1 cellular context compared by ENCODE assay signal in genomic region chr1:26900001-26900814, GRCh38.
TF ChIP-seq lines count a peak whose summit lies in the region.

TSS of gene GPATCH3 (minus strand) at chr1:26900467. CDS start at chr1:26900442, 25 bp downstream.

TF ChIP-seq in HepG2, 621 proteins besides CTCF, POLR2A, EP300 and RAD21 (continued from another document and continues in another):
- no peak for TF ChIP-seq DZIP1 (CRISPR knock-in tag; IDR thresholded peaks at IDR 0.05)
- no peak for TF ChIP-seq PAF1 (CRISPR knock-in tag; IDR thresholded peaks at IDR 0.05)
- no peak for TF ChIP-seq ZNF549 (CRISPR knock-in tag; IDR thresholded peaks at IDR 0.05)
- no peak for TF ChIP-seq ZNF18 (CRISPR knock-in tag; IDR thresholded peaks at IDR 0.05; ENCODE audit: insufficient replicate concordance)
- TF ChIP-seq NFYB (CRISPR knock-in tag; IDR thresholded peaks at IDR 0.05) = 0 out of 2 replicates have a peak, but pooled peaks have one; percentile 11
- no peak for TF ChIP-seq HNRNPUL1 (IDR thresholded peaks at IDR 0.05; ENCODE audit: low read depth, low read length)
- no peak for TF ChIP-seq GABPA (IDR thresholded peaks at IDR 0.05; ENCODE audit: low read depth, low read length)
- TF ChIP-seq GABPA (CRISPR knock-in tag; IDR thresholded peaks at IDR 0.05; ENCODE audit: low read depth) = peak; percentile 63
- peak; percentile 57; the same call in 1 of the 2 replicates for TF ChIP-seq ZNF768 (CRISPR knock-in tag; IDR thresholded peaks at IDR 0.05)
- no peak for TF ChIP-seq RFX5 (IDR thresholded peaks at IDR 0.05; ENCODE audit: low read depth, low read length)
- TF ChIP-seq NFKBIZ (CRISPR knock-in tag; IDR thresholded peaks at IDR 0.05) = 0 out of 2 replicates have a peak, but pooled peaks have one; percentile 76
- peak; percentile 58 for TF ChIP-seq POGZ (CRISPR knock-in tag; IDR thresholded peaks at IDR 0.05)
- no peak for TF ChIP-seq ZNF280D (CRISPR knock-in tag; IDR thresholded peaks at IDR 0.05)
- no peak for TF ChIP-seq ZNF547 (CRISPR knock-in tag; IDR thresholded peaks at IDR 0.05)
- no peak for TF ChIP-seq RNF219 (CRISPR knock-in tag; IDR thresholded peaks at IDR 0.05)
- peak; percentile 38; the same call in 1 of the 2 replicates for TF ChIP-seq PAXIP1 (CRISPR knock-in tag; conservative IDR thresholded peaks at IDR 0.05)
- peak; percentile 74; the same call in 1 of the 2 replicates for TF ChIP-seq ZNF280B (CRISPR knock-in tag; IDR thresholded peaks at IDR 0.05; ENCODE audit: borderline replicate concordance)
- TF ChIP-seq SMAD1 (CRISPR knock-in tag; IDR thresholded peaks at IDR 0.05; ENCODE audit: borderline replicate concordance, low read depth) = no peak; the same call in 1 of the 2 replicates
- TF ChIP-seq TFDP2 (CRISPR knock-in tag; IDR thresholded peaks at IDR 0.05) = peak; percentile 56; the same call in 1 of the 2 replicates
- TF ChIP-seq LBX2 (CRISPR knock-in tag; IDR thresholded peaks at IDR 0.05; ENCODE audit: borderline replicate concordance) = peak; percentile 50; the same call in 1 of the 2 replicates
- TF ChIP-seq HOXA9 (CRISPR knock-in tag; IDR thresholded peaks at IDR 0.05; ENCODE audit: borderline replicate concordance) = no peak
- peak; percentile 45; the same call in 1 of the 2 replicates for TF ChIP-seq NR0B2 (CRISPR knock-in tag; IDR thresholded peaks at IDR 0.05)
- TF ChIP-seq ZBTB14 (CRISPR knock-in tag; IDR thresholded peaks at IDR 0.05) = no peak
- TF ChIP-seq MYPOP (CRISPR knock-in tag; IDR thresholded peaks at IDR 0.05) = peak; percentile 71; the same call in 1 of the 2 replicates
- TF ChIP-seq ZNF17 (CRISPR knock-in tag; IDR thresholded peaks at IDR 0.05) = no peak
- TF ChIP-seq SP2 (CRISPR knock-in tag; IDR thresholded peaks at IDR 0.05) = no peak
